Comparison of ENCODE assay signal across 12 cellular contexts in the genomic region with DNA sequence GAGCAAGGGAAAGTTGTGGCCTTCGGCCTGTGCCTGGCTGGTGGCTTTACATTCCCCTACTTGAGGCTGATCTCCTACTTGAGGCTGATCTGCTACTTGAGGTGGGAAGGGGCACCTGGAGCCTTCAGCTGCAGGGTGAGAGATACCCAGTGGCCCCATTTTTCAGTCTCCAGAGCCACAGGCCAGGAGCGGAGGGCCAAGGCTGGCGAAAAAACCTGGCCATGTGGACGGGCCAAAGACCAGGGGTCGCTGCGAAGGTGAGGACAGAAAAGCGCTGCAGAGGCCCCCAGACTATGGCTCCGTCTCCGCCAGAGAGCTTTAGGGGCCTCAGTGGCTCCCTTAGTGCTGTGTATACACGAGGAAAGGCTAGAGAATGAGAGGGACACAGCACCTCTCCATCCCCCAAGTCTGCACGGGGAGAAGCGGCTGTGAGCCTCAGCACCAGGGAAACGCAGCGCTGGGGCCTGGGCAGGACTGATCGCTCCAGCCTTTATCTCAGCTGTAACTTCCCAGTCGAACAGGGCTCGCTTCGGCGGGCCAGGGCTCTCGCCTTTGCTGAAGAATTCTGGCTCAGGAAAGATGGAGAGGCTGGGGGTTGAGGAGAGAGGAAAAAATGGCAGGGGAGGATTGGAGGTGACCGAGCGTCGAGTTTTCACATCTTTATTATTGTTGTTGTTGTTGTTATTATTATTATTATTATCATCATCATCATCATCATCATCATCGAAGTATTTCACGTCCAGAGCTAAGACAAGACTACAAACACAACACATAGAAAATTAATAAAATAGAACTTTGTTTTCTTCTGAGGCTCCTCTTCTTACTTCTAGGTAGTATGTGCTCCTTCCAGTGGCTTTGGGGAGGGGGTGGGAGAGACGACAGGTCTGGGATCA. TPM values are rescaled to one million over a fixed set of nuclear protein-coding genes. Genes with fewer than 3 reads are reported as not detected.
DNase-seq lines count a peak whose midpoint lies in the region; ATAC-seq and TF ChIP-seq lines count a peak whose summit lies in the region.
"Had no signal": no experiment of that assay in that cellular context is flagged by ENCODE, and none has a peak within 500 bp of the region (broad histone marks: within the 10 kb centered on the region; RNA-seq: fewer than 3 reads in every experiment).

No MANE protein-coding gene starts in this region.

- no peak overlapping the region for H2AFZ ChIP-seq in MM.1S (ENCODE audit: low read length)

- H3K4me3 ChIP-seq in CD4-positive, CD25-positive, alpha-beta regulatory T cell (ENCODE audit: low read depth, low read length), result no peak overlapping the region
- H3K4me3 ChIP-seq in MM.1S (ENCODE audit: low read length), result no peak overlapping the region
- H3K4me3 ChIP-seq in iPS-15b (ENCODE audit: low read depth, low read length), result peak overlapping the region; percentile 39
- H3K4me3 ChIP-seq in BE2C (ENCODE audit: low read depth, low read length), result no peak overlapping the region

- H3K9ac ChIP-seq in MM.1S (ENCODE audit: low read length) (no peak overlapping the region), iPS-15b (ENCODE audit: low read depth, low read length) (no peak overlapping the region)

- TF ChIP-seq CTCF in MM.1S (IDR thresholded peaks at IDR 0.05; ENCODE audit: low read length), result no peak
- TF ChIP-seq CTCF in progenitor cell of endocrine pancreas (IDR thresholded peaks at IDR 0.05; ENCODE audit: unreplicated experiment), result no peak
- no peak for TF ChIP-seq CTCF in omental fat pad (IDR thresholded peaks at IDR 0.05)
- no peak for TF ChIP-seq CTCF in BE2C (IDR thresholded peaks at IDR 0.05; ENCODE audit: low read depth, low read length)
- no peak for TF ChIP-seq CTCF in CD14-positive monocyte (IDR thresholded peaks at IDR 0.05)

- H3K9me3 ChIP-seq in CD4-positive, CD25-positive, alpha-beta regulatory T cell (ENCODE audit: control insufficient read depth in 2 of 2, low read length in 2 of 2), result no peaks in the 10 kb centered on the region
- H3K9me3 ChIP-seq in MM.1S (replicated peaks; ENCODE audit: insufficient read depth, low read length) (no peaks in the 10 kb centered on the region), iPS-15b (ENCODE audit: control insufficient read depth, insufficient read depth, low read length) (no peaks in the 10 kb centered on the region), BE2C (no peaks in the 10 kb centered on the region)

- no peaks in the 10 kb centered on the region for H3K9me3 Mint-ChIP-seq in CD4-positive, CD25-positive, alpha-beta regulatory T cell
- no peaks in the 10 kb centered on the region for H3K9me3 Mint-ChIP-seq in progenitor cell of endocrine pancreas (ENCODE audit: low read depth)
- peaks cover 0 to 34% (median 15%) of the 10 kb centered on the region in 7 donors for H3K9me3 Mint-ChIP-seq in CD14-positive monocyte
- H3K9me3 Mint-ChIP-seq: CD8-positive, alpha-beta T cell had no signal

- DNase-seq in CD4-positive, CD25-positive, alpha-beta regulatory T cell, result no peak
- DNase-seq in MM.1S (no peak), progenitor cell of endocrine pancreas (ENCODE audit: low spot score, unreplicated experiment) (no peak), NCI-H2227 treated with DMSO at 0.1 percent for 48 hours (lab: John Stamatoyannopoulos, UW) (no peak), omental fat pad (ENCODE audit: low spot score) (no peak), BE2C (no peak), CD14-positive monocyte (ENCODE audit: low spot score) (no peak)
- DNase-seq: CD8-positive, alpha-beta T cell; cortex of kidney; mesendoderm; SHP77 had no signal

- H4K20me1 ChIP-seq in MM.1S (ENCODE audit: insufficient read depth, low read length), result no peaks in the 10 kb centered on the region

- H3K36me3 Mint-ChIP-seq in CD4-positive, CD25-positive, alpha-beta regulatory T cell, result no peaks in the 10 kb centered on the region
- peaks cover 1% of the 10 kb centered on the region for H3K36me3 Mint-ChIP-seq in progenitor cell of endocrine pancreas (ENCODE audit: insufficient read depth)
- peaks cover 12 to 25% of the 10 kb centered on the region in 2 donors for H3K36me3 Mint-ChIP-seq in CD14-positive monocyte
- H3K36me3 Mint-ChIP-seq: CD8-positive, alpha-beta T cell had no signal

- no peak for ATAC-seq in CD4-positive, CD25-positive, alpha-beta regulatory T cell (ENCODE audit: low read depth in 2 of 2)
- no peak for ATAC-seq in omental fat pad (ENCODE audit: low FRiP score)

- H3K27ac Mint-ChIP-seq in CD4-positive, CD25-positive, alpha-beta regulatory T cell, result no peak overlapping the region
- H3K27ac Mint-ChIP-seq in progenitor cell of endocrine pancreas (peak overlapping the region; percentile 35), CD14-positive monocyte (no peak overlapping the region)
- H3K27ac Mint-ChIP-seq: CD8-positive, alpha-beta T cell had no signal

- no peaks in the 10 kb centered on the region for H3K79me2 ChIP-seq in MM.1S (ENCODE audit: low read length)

- H3K36me3 ChIP-seq in CD4-positive, CD25-positive, alpha-beta regulatory T cell (ENCODE audit: control insufficient read depth, insufficient read depth, low read length), result no peaks in the 10 kb centered on the region
- H3K36me3 ChIP-seq in MM.1S (replicated peaks; ENCODE audit: insufficient read depth, low read length) (no peaks in the 10 kb centered on the region), iPS-15b (ENCODE audit: control insufficient read depth, insufficient read depth, low read length) (no peaks in the 10 kb centered on the region), BE2C (no peaks in the 10 kb centered on the region)

- H3K4me3 Mint-ChIP-seq in CD4-positive, CD25-positive, alpha-beta regulatory T cell, result peak overlapping the region in 3 of 4 donors; percentile 6 to 57 (median 42)
- H3K4me3 Mint-ChIP-seq in progenitor cell of endocrine pancreas (ENCODE audit: low read depth) (peak overlapping the region; percentile 55), CD14-positive monocyte (peak overlapping the region in 1 of 2 donors; percentile 92)

- peaks cover 44% of the 10 kb centered on the region for H3K4me1 ChIP-seq in CD4-positive, CD25-positive, alpha-beta regulatory T cell (ENCODE audit: control insufficient read depth, insufficient read depth, low read length, poor library complexity, severe bottlenecking)
- H3K4me1 ChIP-seq in MM.1S (ENCODE audit: low read length) (no peaks in the 10 kb centered on the region), iPS-15b (ENCODE audit: control insufficient read depth, insufficient read depth, low read length) (peaks cover 5% of the 10 kb centered on the region), BE2C (no peaks in the 10 kb centered on the region)

- no peaks in the 10 kb centered on the region for H3F3A ChIP-seq in MM.1S (ENCODE audit: insufficient read depth, low read length)

- no peak overlapping the region for H3K27ac ChIP-seq in CD4-positive, CD25-positive, alpha-beta regulatory T cell (ENCODE audit: insufficient read depth, low read length, poor library complexity, severe bottlenecking)
- H3K27ac ChIP-seq in MM.1S (ENCODE audit: low read length), result no peak overlapping the region

- peaks cover 49% of the 10 kb centered on the region for H3K27me3 ChIP-seq in CD4-positive, CD25-positive, alpha-beta regulatory T cell (ENCODE audit: control insufficient read depth, insufficient read depth, low read length)
- H3K27me3 ChIP-seq in MM.1S (replicated peaks; ENCODE audit: insufficient read depth, low read length), result peaks cover 60% of the 10 kb centered on the region
- peaks cover 100% of the 10 kb centered on the region for H3K27me3 ChIP-seq in iPS-15b (ENCODE audit: control insufficient read depth, insufficient read depth, low read length)
- H3K27me3 ChIP-seq in BE2C, result peaks cover 96% of the 10 kb centered on the region

- peak overlapping the region; percentile 95; the same call in 1 of the 2 replicates for H3K4me2 ChIP-seq in MM.1S (ENCODE audit: low read depth, low read length)

- H3K9me2 ChIP-seq in MM.1S (replicated peaks; ENCODE audit: insufficient read depth, low read length), result no peaks in the 10 kb centered on the region

- peaks cover 8 to 52% (median 36%) of the 10 kb centered on the region in 4 donors for H3K4me1 Mint-ChIP-seq in CD4-positive, CD25-positive, alpha-beta regulatory T cell
- H3K4me1 Mint-ChIP-seq in progenitor cell of endocrine pancreas (ENCODE audit: low read depth) (peaks cover 7% of the 10 kb centered on the region), CD14-positive monocyte (peaks cover 38% of the 10 kb centered on the region)

- peaks cover 88% of the 10 kb centered on the region for H3K27me3 Mint-ChIP-seq in CD4-positive, CD25-positive, alpha-beta regulatory T cell
- peaks cover 99% of the 10 kb centered on the region for H3K27me3 Mint-ChIP-seq in progenitor cell of endocrine pancreas
- H3K27me3 Mint-ChIP-seq in CD14-positive monocyte (ENCODE audit: low read depth in 3 of 3), result peaks cover 99 to 100% (median 100%) of the 10 kb centered on the region in 3 donors

- intact Hi-C loops in CD14-positive monocyte (cut with micrococcal nuclease), result no loop called here

RNA-seq across cellular contexts. Expression of gene HOXB5, which starts 1.8 kb away (rescaled TPM):
- total RNA-seq in CD4-positive, CD25-positive, alpha-beta regulatory T cell, result not detected
- polyA plus RNA-seq in CD4-positive, CD25-positive, alpha-beta regulatory T cell, result not detected
- total RNA-seq in progenitor cell of endocrine pancreas (2.1 and 5.6 TPM in 2 replicates), omental fat pad (1 to 10 TPM in 2 of 4 donors, under 1 TPM in 2; 0.72 to 3.3 (median 1.4) TPM)
- polyA plus RNA-seq in BE2C (2012; ENCODE audit: insufficient read depth, insufficient read length, low read depth), result not detected
- polyA plus RNA-seq in CD14-positive monocyte, result not detected
- total RNA-seq: CD8-positive, alpha-beta T cell had no signal

RNA-seq across cellular contexts. Expression of gene HOXB3, which starts 5.3 kb away (rescaled TPM):
- total RNA-seq in CD4-positive, CD25-positive, alpha-beta regulatory T cell, result 8.1 TPM
- polyA plus RNA-seq in CD4-positive, CD25-positive, alpha-beta regulatory T cell, result under 1 TPM in 2 of 4 donors, not detected in 2; 0.05 to 0.16 TPM
- total RNA-seq in progenitor cell of endocrine pancreas, result 19.4 and 32.1 TPM in 2 replicates
- 10 to 100 TPM in 2 of 4 donors, 1 to 10 TPM in 2; 4.8 to 30.3 (median 10.6) TPM for total RNA-seq in omental fat pad
- not detected for polyA plus RNA-seq in BE2C (2012; ENCODE audit: insufficient read depth, insufficient read length, low read depth)
- polyA plus RNA-seq in CD14-positive monocyte, result not detected

RNA-seq across cellular contexts. Expression of gene HOXB6, which starts 9.4 kb away (rescaled TPM):
- total RNA-seq in CD4-positive, CD25-positive, alpha-beta regulatory T cell, result not detected
- not detected for polyA plus RNA-seq in CD4-positive, CD25-positive, alpha-beta regulatory T cell
- total RNA-seq in progenitor cell of endocrine pancreas, result 0.96 and 3.1 TPM in 2 replicates
- total RNA-seq in omental fat pad, result 10 to 100 TPM in 3 of 4 donors, 1 to 10 TPM in 1; 9.2 to 22.7 (median 15.5) TPM
- not detected for polyA plus RNA-seq in BE2C (2012; ENCODE audit: insufficient read depth, insufficient read length, low read depth)
- polyA plus RNA-seq in CD14-positive monocyte, result not detected

RNA-seq across cellular contexts. Expression of gene HOXB7, which starts 15.5 kb away (rescaled TPM):
- 2.1 TPM for total RNA-seq in CD4-positive, CD25-positive, alpha-beta regulatory T cell
- polyA plus RNA-seq in CD4-positive, CD25-positive, alpha-beta regulatory T cell, result 1 to 10 TPM in 3 of 4 donors, under 1 TPM in 1; 0.77 to 7.2 (median 2.1) TPM
- total RNA-seq in progenitor cell of endocrine pancreas (0.55 and 1.5 TPM in 2 replicates), omental fat pad (10 to 100 TPM in 1 of 4 donors, 1 to 10 TPM in 3; 5.3 to 11.5 (median 8.4) TPM)
- not detected for polyA plus RNA-seq in BE2C (2012; ENCODE audit: insufficient read depth, insufficient read length, low read depth)
- polyA plus RNA-seq in CD14-positive monocyte, result not detected

RNA-seq across cellular contexts. Expression of gene HOXB4, which starts 17.2 kb away (rescaled TPM):
- 2.9 TPM for total RNA-seq in CD4-positive, CD25-positive, alpha-beta regulatory T cell
- under 1 TPM in 2 of 4 donors, not detected in 2; 0.16 to 0.18 TPM for polyA plus RNA-seq in CD4-positive, CD25-positive, alpha-beta regulatory T cell
- total RNA-seq in progenitor cell of endocrine pancreas (3.4 and 6.0 TPM in 2 replicates), omental fat pad (1 to 10 TPM; 1.6 to 8.7 (median 3.4) TPM)
- not detected for polyA plus RNA-seq in BE2C (2012; ENCODE audit: insufficient read depth, insufficient read length, low read depth)
- polyA plus RNA-seq in CD14-positive monocyte, result not detected
